9 cellular contexts compared by ENCODE assay signal in the genomic region with DNA sequence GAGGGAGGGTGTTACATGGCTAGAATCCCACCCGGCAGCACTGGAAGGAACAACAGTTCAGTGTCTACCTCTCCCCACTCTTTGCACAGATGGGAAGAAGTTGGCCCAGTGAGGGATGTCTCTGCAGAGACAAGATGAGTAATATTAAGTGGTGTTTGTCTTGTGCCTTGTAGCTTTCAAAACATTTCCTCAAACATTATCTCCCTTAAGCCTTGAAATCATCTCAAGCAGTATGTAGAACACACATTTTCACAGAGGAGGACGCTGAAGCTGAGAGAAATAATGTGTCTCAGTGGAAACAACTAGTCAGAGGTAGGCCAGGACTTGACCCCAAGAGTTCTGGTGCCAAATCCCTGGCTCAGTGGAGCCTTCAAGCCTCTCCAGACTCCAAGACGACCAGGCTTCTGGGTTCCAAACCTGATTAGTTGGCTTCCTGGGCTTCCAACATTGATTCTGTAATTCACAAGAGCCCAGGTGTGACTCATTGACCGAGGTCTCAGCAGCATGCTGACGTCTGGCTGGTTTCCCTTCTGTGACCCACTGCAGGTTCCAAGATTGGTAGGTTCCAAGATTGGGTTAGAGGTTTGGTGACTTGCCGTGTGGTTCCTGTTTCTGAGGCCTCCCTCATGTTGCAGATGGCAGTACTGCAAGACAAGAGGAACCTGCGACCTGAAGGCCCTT. TPM values are rescaled to one million over a fixed set of nuclear protein-coding genes. Genes with fewer than 3 reads are reported as not detected.
DNase-seq lines count a peak whose midpoint lies in the region; ATAC-seq, FAIRE-seq and TF ChIP-seq lines count a peak whose summit lies in the region.
"Had no signal": no experiment of that assay in that cellular context is flagged by ENCODE, and none has a peak within 500 bp of the region (broad histone marks: within the 10 kb centered on the region; RNA-seq: fewer than 3 reads in every experiment).

No MANE protein-coding gene starts in this region.

- H3K27me3 ChIP-seq in bronchial epithelial cell (ENCODE audit: control insufficient read depth, insufficient read depth, low read length) (no peaks in the 10 kb centered on the region), mucosa of rectum (ENCODE audit: control insufficient read depth in 2 of 2, insufficient read depth in 2 of 2, low read length in 2 of 2) (no peaks in the 10 kb centered on the region)

- peak; percentile 16 for TF ChIP-seq CTCF in NB4 (IDR thresholded peaks at IDR 0.05; ENCODE audit: low read depth, low read length)
- no peak for TF ChIP-seq CTCF in bronchial epithelial cell (IDR thresholded peaks at IDR 0.05; ENCODE audit: insufficient read depth, low read length, severe bottlenecking)

- H3K4me3 ChIP-seq in NB4 (ENCODE audit: low read depth, low read length): no peak overlapping the region
- no peak overlapping the region for H3K4me3 ChIP-seq in bronchial epithelial cell (ENCODE audit: low read depth, low read length)
- no peak overlapping the region for H3K4me3 ChIP-seq in mucosa of rectum (ENCODE audit: low read length in 2 of 2)

- no peak for TF ChIP-seq POLR2A in NB4 (IDR thresholded peaks at IDR 0.05; ENCODE audit: extremely low read depth, insufficient read length)
- TF ChIP-seq POLR2A in GM18505 (IDR thresholded peaks at IDR 0.05; ENCODE audit: borderline replicate concordance, extremely low read depth, insufficient read depth, insufficient read length): no peak

- FAIRE-seq in bronchial epithelial cell (lab: Jason Lieb, UNC): no peak

- H3K27ac ChIP-seq in mucosa of rectum (ENCODE audit: low read depth in 2 of 2, low read length in 2 of 2): peak overlapping the region; percentile 5 to 46

- DNase-seq in G401 (ENCODE audit: low spot score) (peak; percentile 37), NB4 (ENCODE audit: low read depth) (peak; percentile 72), bronchial epithelial cell (ENCODE audit: low read depth) (peak; percentile 65), D341Med (ENCODE audit: low spot score) (no peak), midbrain (lab: John Stamatoyannopoulos, UW) (no peak)
- DNase-seq: NCI-H1930 had no signal

- H3K36me3 ChIP-seq in bronchial epithelial cell (ENCODE audit: control insufficient read depth, insufficient read depth, low read length): no peaks in the 10 kb centered on the region
- H3K36me3 ChIP-seq in mucosa of rectum (ENCODE audit: control insufficient read depth in 2 of 2, insufficient read depth in 2 of 2, low read length in 2 of 2): no peaks in the 10 kb centered on the region

- H3K9me3 ChIP-seq in mucosa of rectum (ENCODE audit: control insufficient read depth in 2 of 2, low read length in 2 of 2): no peaks in the 10 kb centered on the region

- in situ Hi-C loops in G401 (cut with HindIII; ENCODE audit: low sequenced_read_pairs): no loop called here

- peaks cover 2 to 4% of the 10 kb centered on the region in 2 donors for H3K4me1 ChIP-seq in mucosa of rectum (ENCODE audit: control insufficient read depth in 2 of 2, insufficient read depth in 2 of 2, low read length in 2 of 2)

- H3K9ac ChIP-seq in mucosa of rectum (ENCODE audit: low read depth in 1 of 2, low read length in 2 of 2): no peak overlapping the region

- ATAC-seq in GM18505 (IDR thresholded peaks at IDR 0.05; ENCODE audit: unreplicated experiment) (no peak), GM19324 (IDR thresholded peaks at IDR 0.05; ENCODE audit: low FRiP score, unreplicated experiment) (no peak)

RNA-seq across cellular contexts. Expression of a gene that starts 7.4 kb away (rescaled TPM):
- total RNA-seq in G401 (2014; rRNA removed; shearing (Covaris generic)): 0.18 TPM in 1 of 2 replicates, not detected in the other
- 0.26 and 0.64 TPM in 2 replicates for total RNA-seq in bronchial epithelial cell

RNA-seq across cellular contexts. Expression of a gene that starts 31.5 kb away (rescaled TPM):
- total RNA-seq in G401 (2014; rRNA removed; shearing (Covaris generic)): 0.31 TPM in 1 of 2 replicates, not detected in the other
- total RNA-seq in bronchial epithelial cell: 0.26 TPM in 1 of 2 replicates, not detected in the other

RNA-seq across cellular contexts. Expression of a gene that starts 40.2 kb away (rescaled TPM):
- total RNA-seq in G401 (2014; rRNA removed; shearing (Covaris generic)): 1.2 and 5.1 TPM in 2 replicates
- total RNA-seq in bronchial epithelial cell: 6.8 and 11.1 TPM in 2 replicates

RNA-seq across cellular contexts. Expression of a gene that starts 55.9 kb away (rescaled TPM):
- 50.5 and 94.6 TPM in 2 replicates for total RNA-seq in G401 (2014; rRNA removed; shearing (Covaris generic))
- 12.4 and 28.0 TPM in 2 replicates for total RNA-seq in bronchial epithelial cell

Comparison
In these comparisons a context has a peak if more than half of its experiments do, and no peak if none do; other contexts are left out.
1. DNase-seq: peak in G401 (single experiment), NB4 (single experiment) and bronchial epithelial cell (single experiment); none in D341Med (single experiment) and midbrain (single experiment).